ENCODE assay signal across 21 cellular contexts in the genomic region with DNA sequence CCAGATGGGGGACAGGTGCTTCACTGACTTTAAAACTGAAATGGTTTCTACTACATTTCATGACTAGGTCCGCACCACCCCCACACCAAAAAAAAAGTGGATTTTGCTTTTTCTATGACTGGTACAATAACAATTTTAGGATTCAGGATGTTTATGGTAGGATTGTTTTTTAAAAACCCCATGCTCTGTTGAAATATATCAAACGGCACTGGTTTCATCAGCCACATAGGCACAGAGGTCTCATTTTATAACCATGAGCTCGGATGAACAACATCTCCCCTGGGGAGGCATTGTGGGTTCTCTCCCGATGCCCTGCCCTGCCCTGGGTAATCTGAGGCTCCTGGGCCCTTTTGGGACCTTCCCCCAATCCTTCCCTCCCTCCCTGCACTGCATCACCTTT.
DNase-seq lines count a peak whose midpoint lies in the region; ATAC-seq and TF ChIP-seq lines count a peak whose summit lies in the region.
"Had no signal": no experiment of that assay in that cellular context is flagged by ENCODE, and none has a peak within 500 bp of the region (broad histone marks: within the 10 kb centered on the region; RNA-seq: fewer than 3 reads in every experiment).

No MANE protein-coding gene starts in this region.

- H3K9me3 ChIP-seq in AG04450 (ENCODE audit: control insufficient read depth, insufficient read depth, low read length) (peaks cover 3% of the 10 kb centered on the region; the same call in 1 of the 2 replicates), heart left ventricle (peaks cover 0 to 8% (median 0%) of the 10 kb centered on the region in 12 donors)
- H3K9me3 ChIP-seq: A549, body of pancreas, suprapubic skin had no signal

- TF ChIP-seq POLR2A in heart left ventricle (IDR thresholded peaks at IDR 0.05): no peak

- H3K27ac Mint-ChIP-seq in activated T-cell treated with anti-CD3 and anti-CD28 coated beads, Interleukin-2, amount 50 U/mL, for 24 hours: no peak overlapping the region
- H3K27ac Mint-ChIP-seq: activated naive CD4-positive, alpha-beta T cell treated with anti-CD3 and anti-CD28 coated beads, Interleukin-2, amount 50 U/mL, for 72 hours; activated T-helper 1 cell treated with anti-CD3 and anti-CD28 coated beads, Interleukin-12 subunit alpha, Interleukin-12 subunit beta, Interleukin-2, Interleukin-4 antibody, amounts not matched to agents 30 ng/mL and 10 ng/mL and 1 ng/mL, durations not matched to agents 14 hours and 24 hours and 36 hours; dendritic cell treated with granulocyte-macrophage colony-stimulating factor and Interleukin-4, amounts not matched to agents 40 ng/mL and 50 ng/mL, for 4 days had no signal

- peak overlapping the region; percentile 99 for H3K27ac ChIP-seq in AG04450 (ENCODE audit: low read depth, low read length)
- no peak overlapping the region for H3K27ac ChIP-seq in heart left ventricle
- H3K27ac ChIP-seq: A549, body of pancreas, RWPE1, suprapubic skin had no signal

- peaks cover 3% of the 10 kb centered on the region for H3K9me3 Mint-ChIP-seq in activated T-cell treated with anti-CD3 and anti-CD28 coated beads, Interleukin-2, amount 50 U/mL, for 24 hours
- H3K9me3 Mint-ChIP-seq: activated T-helper 1 cell treated with anti-CD3 and anti-CD28 coated beads, Interleukin-12 subunit alpha, Interleukin-12 subunit beta, Interleukin-2, Interleukin-4 antibody, amounts not matched to agents 30 ng/mL and 10 ng/mL and 1 ng/mL, durations not matched to agents 14 hours and 24 hours and 36 hours; dendritic cell treated with granulocyte-macrophage colony-stimulating factor and Interleukin-4, amounts not matched to agents 40 ng/mL and 50 ng/mL, for 4 days had no signal

- H3K27me3 ChIP-seq in AG04450 (ENCODE audit: control insufficient read depth, insufficient read depth, low read length) (no peaks in the 10 kb centered on the region), heart left ventricle (peaks cover 0 to 5% (median 0%) of the 10 kb centered on the region in 9 donors)
- H3K27me3 ChIP-seq: body of pancreas, suprapubic skin had no signal

- H3K4me3 Mint-ChIP-seq in activated T-cell treated with anti-CD3 and anti-CD28 coated beads, Interleukin-2, amount 50 U/mL, for 24 hours: no peak overlapping the region
- H3K4me3 Mint-ChIP-seq: activated T-helper 1 cell treated with anti-CD3 and anti-CD28 coated beads, Interleukin-12 subunit alpha, Interleukin-12 subunit beta, Interleukin-2, Interleukin-4 antibody, amounts not matched to agents 30 ng/mL and 10 ng/mL and 1 ng/mL, durations not matched to agents 14 hours and 24 hours and 36 hours; dendritic cell treated with granulocyte-macrophage colony-stimulating factor and Interleukin-4, amounts not matched to agents 40 ng/mL and 50 ng/mL, for 4 days had no signal

- CTCF ChIA-PET in AG04450 (lab: Charles Lee): interaction anchor here (1.3 to 1.4 kb wide), 2 partner anchors 8 to 387 kb away, joined by 4 to 5 read pairs; no protein-coding TSS in a partner anchor

- POLR2A ChIA-PET in AG04450 (lab: Yijun Ruan, JAX): interaction anchor here (0.6 to 1.8 kb wide), 4 partner anchors 136 to 305 kb away, joined by 3 to 8 read pairs (median 4); no protein-coding TSS in a partner anchor

- no peaks in the 10 kb centered on the region for H3K36me3 Mint-ChIP-seq in activated T-cell treated with anti-CD3 and anti-CD28 coated beads, Interleukin-2, amount 50 U/mL, for 24 hours (ENCODE audit: low read depth)
- H3K36me3 Mint-ChIP-seq: activated naive CD4-positive, alpha-beta T cell treated with anti-CD3 and anti-CD28 coated beads, Interleukin-2, amount 50 U/mL, for 72 hours had no signal

- 78 to 82% (median 78%) methylated on average over 4 of the region's 4 CpGs for WGBS in heart left ventricle, 4 donors

- TF ChIP-seq CTCF in AG04450 (IDR thresholded peaks at IDR 0.05; ENCODE audit: low read depth, low read length) (no peak), heart left ventricle (IDR thresholded peaks at IDR 0.05) (no peak)

- H3K4me3 ChIP-seq in AG04450 (ENCODE audit: low read depth, low read length) (no peak overlapping the region), heart left ventricle (no peak overlapping the region)
- H3K4me3 ChIP-seq: A549, body of pancreas, suprapubic skin had no signal

- intact Hi-C loops in heart left ventricle (cut with DNase I): no loop called here

- H3K4me1 ChIP-seq in heart left ventricle: peaks cover 0 to 8% (median 0%) of the 10 kb centered on the region in 12 donors
- H3K4me1 ChIP-seq: A549, body of pancreas had no signal

- no peaks in the 10 kb centered on the region for H3K4me1 Mint-ChIP-seq in activated T-cell treated with anti-CD3 and anti-CD28 coated beads, Interleukin-2, amount 50 U/mL, for 24 hours (ENCODE audit: low read depth)

- H3K27me3 Mint-ChIP-seq in activated T-cell treated with anti-CD3 and anti-CD28 coated beads, Interleukin-2, amount 50 U/mL, for 24 hours: peaks cover 19% of the 10 kb centered on the region

- no peaks in the 10 kb centered on the region for H3K36me3 ChIP-seq in heart left ventricle
- H3K36me3 ChIP-seq: suprapubic skin had no signal

- DNase-seq in AG04450 (ENCODE audit: low read depth, low spot score) (peak; percentile 74), GM04503 (ENCODE audit: low read depth) (peak; percentile 19), brain pericyte (ENCODE audit: low read depth, low spot score) (peak; percentile 27), iris pigment epithelial cell (ENCODE audit: low read depth) (peak; percentile 16), NCI-H1092 treated with DMSO at 0.1 percent for 48 hours (lab: John Stamatoyannopoulos, UW) (no peak), NCI-H1092 (lab: John Stamatoyannopoulos, UW) (no peak), heart left ventricle (no peak)
- no peak for DNase-seq in activated T-cell treated with anti-CD3 and anti-CD28 coated beads, Interleukin-2, amount 50 U/mL, for 24 hours
- DNase-seq: activated CD8-positive, alpha-beta memory T cell treated with anti-CD3 and anti-CD28 coated beads for 24 hours; body of pancreas; H7; NCI-H1417 treated with DMSO at 0.1 percent for 48 hours; NCI-H526; right cardiac atrium; T1000 had no signal

- ATAC-seq in heart left ventricle: no peak
- ATAC-seq: A549; activated naive CD4-positive, alpha-beta T cell treated with anti-CD3 and anti-CD28 coated beads, Interleukin-2, amount 50 U/mL, for 72 hours; body of pancreas; right cardiac atrium had no signal

Comparison
In these comparisons a context has a peak if more than half of its experiments do, and no peak if none do; other contexts are left out.
1. DNase-seq: peak in AG04450 (single experiment), GM04503 (single experiment), brain pericyte (single experiment) and iris pigment epithelial cell (single experiment); none in activated T-cell treated with anti-CD3 and anti-CD28 coated beads, Interleukin-2, amount 50 U/mL, for 24 hours (single experiment), NCI-H1092 treated with DMSO at 0.1 percent for 48 hours (single experiment), NCI-H1092 (single experiment) and heart left ventricle (0 of 5).